Comparison of ENCODE assay signal across 8 cellular contexts in genomic region chr17:38673714-38674012, GRCh38. TPM values are rescaled to one million over a fixed set of nuclear protein-coding genes. Genes with fewer than 3 reads are reported as not detected.
DNase-seq lines count a peak whose midpoint lies in the region; ATAC-seq and TF ChIP-seq lines count a peak whose summit lies in the region.

No MANE protein-coding gene starts in this region.

- CTCF ChIA-PET in activated CD4-positive, alpha-beta T cell treated with anti-CD3 and anti-CD28 coated beads for 36 hours (lab: Charles Lee) = interaction anchor here (0.7 to 4.9 kb wide), 3 partner anchors 44 to 114 kb away, joined by 3 to 20 read pairs (median 5); partner anchors contain the start of gene PSMB3

- peak overlapping the region; percentile 76 for H3K4me3 Mint-ChIP-seq in activated CD4-positive, alpha-beta T cell treated with anti-CD3 and anti-CD28 coated beads for 36 hours
- H3K4me3 Mint-ChIP-seq in stimulated activated naive B cell treated with anti-CD40 and anti-IgM and Interleukin-4, amounts not matched to agents 10 μg/mL and 1 μg/mL and 100 μg/mL, for 72 hours = peak overlapping the region; percentile 70 to 76
- no peak overlapping the region for H3K4me3 Mint-ChIP-seq in osteocyte (ENCODE audit: unreplicated experiment)

- POLR2A ChIA-PET in activated CD4-positive, alpha-beta T cell treated with anti-CD3 and anti-CD28 coated beads for 36 hours (lab: Charles Lee) = interaction anchor here (4.3 kb wide), 1 partner anchor 28 kb away, joined by 20 read pairs; no protein-coding TSS in a partner anchor

- H3K4me1 ChIP-seq in RWPE2 (ENCODE audit: insufficient read depth, poor library complexity, severe bottlenecking) (no peaks in the 10 kb centered on the region), iPS-15b (ENCODE audit: control insufficient read depth, insufficient read depth, low read length) (peaks cover 13% of the 10 kb centered on the region)

- peaks cover 47% of the 10 kb centered on the region for H3K4me1 Mint-ChIP-seq in activated CD4-positive, alpha-beta T cell treated with anti-CD3 and anti-CD28 coated beads for 36 hours
- H3K4me1 Mint-ChIP-seq in stimulated activated naive B cell treated with anti-CD40 and anti-IgM and Interleukin-4, amounts not matched to agents 10 μg/mL and 1 μg/mL and 100 μg/mL, for 72 hours = peaks cover 40 to 57% of the 10 kb centered on the region in 2 donors
- peaks cover 14% of the 10 kb centered on the region for H3K4me1 Mint-ChIP-seq in osteocyte (ENCODE audit: unreplicated experiment)

- peak overlapping the region; percentile 25 for H3K27ac ChIP-seq in RWPE2 (ENCODE audit: poor library complexity, severe bottlenecking)

- peaks cover 21% of the 10 kb centered on the region for H3K27me3 Mint-ChIP-seq in activated CD4-positive, alpha-beta T cell treated with anti-CD3 and anti-CD28 coated beads for 36 hours
- H3K27me3 Mint-ChIP-seq in stimulated activated naive B cell treated with anti-CD40 and anti-IgM and Interleukin-4, amounts not matched to agents 10 μg/mL and 1 μg/mL and 100 μg/mL, for 72 hours = peaks cover 32 to 34% of the 10 kb centered on the region in 2 donors
- peaks cover 46% of the 10 kb centered on the region for H3K27me3 Mint-ChIP-seq in osteocyte (ENCODE audit: unreplicated experiment)

- H3K9me3 ChIP-seq in RWPE2 (ENCODE audit: severe bottlenecking) (no peaks in the 10 kb centered on the region), iPS-15b (ENCODE audit: control insufficient read depth, insufficient read depth, low read length) (no peaks in the 10 kb centered on the region)

- no peak for DNase-seq in activated CD4-positive, alpha-beta T cell treated with anti-CD3 and anti-CD28 coated beads for 36 hours
- DNase-seq in activated CD4-positive, alpha-beta T cell treated with anti-CD3 and anti-CD28 coated beads for 4 hours = no peak
- DNase-seq in RWPE2 (ENCODE audit: low spot score) (no peak), HuH-7.5 (ENCODE audit: low spot score) (no peak), osteocyte (ENCODE audit: extremely low spot score, unreplicated experiment) (no peak), HT-29 (ENCODE audit: low spot score) (no peak)
- no peak for DNase-seq in stimulated activated naive B cell treated with anti-CD40 and anti-IgM and Interleukin-4, amounts not matched to agents 10 μg/mL and 1 μg/mL and 100 μg/mL, for 72 hours

- no peaks in the 10 kb centered on the region for H3K27me3 ChIP-seq in RWPE2 (ENCODE audit: insufficient read depth, poor library complexity, severe bottlenecking)
- peaks cover 77% of the 10 kb centered on the region for H3K27me3 ChIP-seq in iPS-15b (ENCODE audit: control insufficient read depth, insufficient read depth, low read length)

- intact Hi-C loops in activated CD4-positive, alpha-beta T cell treated with anti-CD3 and anti-CD28 coated beads for 36 hours (cut with DNase I, micrococcal nuclease) = loop anchor here (1.0 to 10.0 kb wide), 7 partner anchors 67 to 481 kb away; partner anchors contain the start of genes PIP4K2B (in 1 of the 2), PLXDC1 (in 1 of the 2), RPL23 (in 1 of the 2) and SOCS7 (in 1 of the 2)

- no peak for TF ChIP-seq CTCF in RWPE2 (IDR thresholded peaks at IDR 0.05; ENCODE audit: poor library complexity, severe bottlenecking)
- no peak for TF ChIP-seq CTCF in osteocyte (IDR thresholded peaks at IDR 0.05)

- peak overlapping the region; percentile 75 for H3K4me3 ChIP-seq in RWPE2 (ENCODE audit: severe bottlenecking)
- peak overlapping the region; percentile 41 for H3K4me3 ChIP-seq in iPS-15b (ENCODE audit: low read depth, low read length)

- H3K9ac ChIP-seq in iPS-15b (ENCODE audit: low read depth, low read length) = no peak overlapping the region

- H3K36me3 ChIP-seq in RWPE2 (ENCODE audit: low read depth) (no peaks in the 10 kb centered on the region), iPS-15b (ENCODE audit: control insufficient read depth, insufficient read depth, low read length) (no peaks in the 10 kb centered on the region)

- peaks cover 10% of the 10 kb centered on the region for H3K36me3 Mint-ChIP-seq in activated CD4-positive, alpha-beta T cell treated with anti-CD3 and anti-CD28 coated beads for 36 hours (ENCODE audit: low read depth)
- peaks cover 0 to 6% of the 10 kb centered on the region in 2 donors for H3K36me3 Mint-ChIP-seq in stimulated activated naive B cell treated with anti-CD40 and anti-IgM and Interleukin-4, amounts not matched to agents 10 μg/mL and 1 μg/mL and 100 μg/mL, for 72 hours
- H3K36me3 Mint-ChIP-seq in osteocyte (ENCODE audit: unreplicated experiment) = no peaks in the 10 kb centered on the region

- no peaks in the 10 kb centered on the region for H3K9me3 Mint-ChIP-seq in activated CD4-positive, alpha-beta T cell treated with anti-CD3 and anti-CD28 coated beads for 36 hours (ENCODE audit: low read depth)
- no peaks in the 10 kb centered on the region for H3K9me3 Mint-ChIP-seq in stimulated activated naive B cell treated with anti-CD40 and anti-IgM and Interleukin-4, amounts not matched to agents 10 μg/mL and 1 μg/mL and 100 μg/mL, for 72 hours
- H3K9me3 Mint-ChIP-seq in osteocyte (ENCODE audit: unreplicated experiment) = no peaks in the 10 kb centered on the region

- peak overlapping the region; percentile 13 for H3K27ac Mint-ChIP-seq in activated CD4-positive, alpha-beta T cell treated with anti-CD3 and anti-CD28 coated beads for 36 hours
- no peak overlapping the region for H3K27ac Mint-ChIP-seq in stimulated activated naive B cell treated with anti-CD40 and anti-IgM and Interleukin-4, amounts not matched to agents 10 μg/mL and 1 μg/mL and 100 μg/mL, for 72 hours
- H3K27ac Mint-ChIP-seq in osteocyte (ENCODE audit: unreplicated experiment) = no peak overlapping the region

- ATAC-seq in activated CD4-positive, alpha-beta T cell treated with anti-CD3 and anti-CD28 coated beads for 36 hours = no peak
- no peak; the same call in 2 of the 3 replicates for ATAC-seq in RWPE2 (ENCODE audit: low read depth)
- ATAC-seq in stimulated activated naive B cell treated with anti-CD40 and anti-IgM and Interleukin-4, amounts not matched to agents 10 μg/mL and 1 μg/mL and 100 μg/mL, for 72 hours (replicated peaks) = peak; percentile 1

RNA-seq across cellular contexts. Expression of gene EPOP, which starts 1.1 kb away (rescaled TPM):
- 10 to 100 TPM; 31.8 to 37.3 TPM for total RNA-seq in activated CD4-positive, alpha-beta T cell treated with anti-CD3 and anti-CD28 coated beads for 36 hours
- total RNA-seq in osteocyte = 1.0 TPM in 2 replicates
- 11.1 and 13.9 TPM in 2 replicates for total RNA-seq in HT-29 (2014; rRNA removed; shearing (Covaris generic))

RNA-seq across cellular contexts. Expression of gene MLLT6, which starts 31.4 kb away (rescaled TPM):
- 100 to 1,000 TPM; 168 to 174 TPM for total RNA-seq in activated CD4-positive, alpha-beta T cell treated with anti-CD3 and anti-CD28 coated beads for 36 hours
- 96.1 and 107 TPM in 2 replicates for total RNA-seq in osteocyte
- 219 and 252 TPM in 2 replicates for total RNA-seq in HT-29 (2014; rRNA removed; shearing (Covaris generic))

RNA-seq across cellular contexts. Expression of gene CISD3, which starts 56.5 kb away (rescaled TPM):
- 10 to 100 TPM; 49.4 to 58.6 TPM for total RNA-seq in activated CD4-positive, alpha-beta T cell treated with anti-CD3 and anti-CD28 coated beads for 36 hours
- 15.0 and 16.7 TPM in 2 replicates for total RNA-seq in osteocyte
- total RNA-seq in HT-29 (2014; rRNA removed; shearing (Covaris generic)) = 54.0 and 100 TPM in 2 replicates

Comparison
In these comparisons a context has a peak if more than half of its experiments do, and no peak if none do; other contexts are left out.
1. ATAC-seq: peak in stimulated activated naive B cell treated with anti-CD40 and anti-IgM and Interleukin-4, amounts not matched to agents 10 μg/mL and 1 μg/mL and 100 μg/mL, for 72 hours (2 of 2); none in activated CD4-positive, alpha-beta T cell treated with anti-CD3 and anti-CD28 coated beads for 36 hours (single experiment) and RWPE2 (single experiment).